14 cellular contexts compared by ENCODE assay signal in the genomic region with DNA sequence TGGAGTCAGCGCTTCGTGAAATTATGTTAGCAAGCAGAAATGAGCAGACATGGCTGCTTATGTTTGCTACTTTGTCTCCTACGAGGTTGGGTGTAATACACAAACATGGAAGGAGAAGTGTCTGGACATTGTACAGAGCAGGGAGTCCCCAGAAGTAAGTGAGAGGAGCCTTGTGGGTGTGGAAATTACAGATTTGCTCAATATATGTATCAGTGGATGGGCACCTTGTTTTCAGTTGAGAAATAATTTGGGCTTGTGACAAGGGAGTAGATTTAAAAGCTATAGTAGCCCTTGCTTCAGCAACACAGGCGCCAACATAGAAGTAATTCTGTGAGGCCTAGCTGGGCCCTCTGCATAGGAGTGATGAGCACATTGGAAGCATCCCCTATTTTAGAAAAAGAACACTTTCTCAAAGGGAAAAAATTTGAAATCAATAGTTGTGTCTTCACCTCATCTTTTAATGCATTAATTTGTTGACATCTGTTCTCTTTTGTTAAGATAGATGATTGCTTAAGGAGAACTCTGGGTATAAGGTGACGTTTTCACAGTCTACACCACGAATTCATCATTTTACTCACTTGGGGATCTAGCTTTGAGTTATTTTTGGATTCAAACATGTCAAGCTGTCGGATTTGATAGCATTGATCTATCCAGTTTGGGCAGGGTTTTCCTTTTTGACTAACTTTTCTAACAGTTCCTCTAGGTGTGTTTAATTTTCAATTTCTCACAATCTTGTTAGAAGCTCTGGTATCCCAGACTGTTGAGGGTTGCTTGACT. TPM values are rescaled to one million over a fixed set of nuclear protein-coding genes. Genes with fewer than 3 reads are reported as not detected.
DNase-seq lines count a peak whose midpoint lies in the region; ATAC-seq, FAIRE-seq and TF ChIP-seq lines count a peak whose summit lies in the region.
"Had no signal": no experiment of that assay in that cellular context is flagged by ENCODE, and none has a peak within 500 bp of the region (broad histone marks: within the 10 kb centered on the region; RNA-seq: fewer than 3 reads in every experiment).

No MANE protein-coding gene starts in this region.

- peaks cover 6% of the 10 kb centered on the region for H3K9me3 Mint-ChIP-seq in activated T-cell treated with anti-CD3 and anti-CD28 coated beads, Interleukin-2, amount 50 U/mL, for 24 hours
- H3K9me3 Mint-ChIP-seq in CD4-positive, CD25-positive, alpha-beta regulatory T cell: peaks cover 0 to 2% (median 0%) of the 10 kb centered on the region in 7 donors
- no peaks in the 10 kb centered on the region for H3K9me3 Mint-ChIP-seq in activated naive CD4-positive, alpha-beta T cell treated with anti-CD3 and anti-CD28 coated beads, Interleukin-2, amount 50 U/mL, for 72 hours
- peaks cover 0 to 5% (median 0%) of the 10 kb centered on the region in 11 donors for H3K9me3 Mint-ChIP-seq in naive thymus-derived CD4-positive, alpha-beta T cell
- H3K9me3 Mint-ChIP-seq: GM23338 had no signal

- FAIRE-seq in GM12891 (lab: Jason Lieb, UNC): no peak
- FAIRE-seq: A204.1, RCC 7860 had no signal

- H3K27ac ChIP-seq in CD4-positive, CD25-positive, alpha-beta regulatory T cell (ENCODE audit: insufficient read depth, low read length, poor library complexity, severe bottlenecking): no peak overlapping the region
- H3K27ac ChIP-seq in naive thymus-derived CD4-positive, alpha-beta T cell (ENCODE audit: low read depth, low read length): no peak overlapping the region

- H3K36me3 ChIP-seq in CD4-positive, CD25-positive, alpha-beta regulatory T cell (ENCODE audit: control insufficient read depth, insufficient read depth, low read length): peaks cover 25% of the 10 kb centered on the region
- peaks cover 4 to 24% (median 17%) of the 10 kb centered on the region in 3 experiments for H3K36me3 ChIP-seq in naive thymus-derived CD4-positive, alpha-beta T cell (ENCODE audit: control insufficient read depth in 2 of 3, insufficient read depth in 3 of 3, low read length in 3 of 3)

- peak overlapping the region; percentile 76 for H3K27ac Mint-ChIP-seq in activated T-cell treated with anti-CD3 and anti-CD28 coated beads, Interleukin-2, amount 50 U/mL, for 24 hours
- H3K27ac Mint-ChIP-seq in CD4-positive, CD25-positive, alpha-beta regulatory T cell: peak overlapping the region; percentile 45 to 60 (median 45)
- H3K27ac Mint-ChIP-seq in activated naive CD4-positive, alpha-beta T cell treated with anti-CD3 and anti-CD28 coated beads, Interleukin-2, amount 50 U/mL, for 72 hours: peak overlapping the region; percentile 12 to 25
- H3K27ac Mint-ChIP-seq in naive thymus-derived CD4-positive, alpha-beta T cell: peak overlapping the region in 8 of 9 donors; percentile 6 to 82 (median 26)
- H3K27ac Mint-ChIP-seq: GM23338 had no signal

- H3K4me3 Mint-ChIP-seq in activated T-cell treated with anti-CD3 and anti-CD28 coated beads, Interleukin-2, amount 50 U/mL, for 24 hours: no peak overlapping the region
- H3K4me3 Mint-ChIP-seq in CD4-positive, CD25-positive, alpha-beta regulatory T cell: peak overlapping the region in 1 of 4 donors; percentile 11
- no peak overlapping the region for H3K4me3 Mint-ChIP-seq in naive thymus-derived CD4-positive, alpha-beta T cell
- H3K4me3 Mint-ChIP-seq: GM23338 had no signal

- ATAC-seq in CD4-positive, CD25-positive, alpha-beta regulatory T cell (ENCODE audit: low read depth in 2 of 2): no peak
- ATAC-seq in activated naive CD4-positive, alpha-beta T cell treated with anti-CD3 and anti-CD28 coated beads, Interleukin-2, amount 50 U/mL, for 72 hours: peak; percentile 66 to 71
- ATAC-seq in naive thymus-derived CD4-positive, alpha-beta T cell: peak; percentile 22
- ATAC-seq: GM23338 had no signal

- CTCF ChIA-PET in naive thymus-derived CD4-positive, alpha-beta T cell (lab: Charles Lee): no interaction called here
- CTCF ChIA-PET in GM10248 (lab: Yijun Ruan, JAX): interaction anchor here (0.8 to 1.6 kb wide), 2 partner anchors 10 to 15 kb away, joined by 3 to 4 read pairs; no protein-coding TSS in a partner anchor

- H3K9me3 ChIP-seq in CD4-positive, CD25-positive, alpha-beta regulatory T cell (ENCODE audit: control insufficient read depth in 2 of 2, low read length in 2 of 2): no peaks in the 10 kb centered on the region
- H3K9me3 ChIP-seq in naive thymus-derived CD4-positive, alpha-beta T cell (ENCODE audit: control insufficient read depth in 2 of 3, low read length in 3 of 3): no peaks in the 10 kb centered on the region

- H3K27me3 Mint-ChIP-seq in activated T-cell treated with anti-CD3 and anti-CD28 coated beads, Interleukin-2, amount 50 U/mL, for 24 hours: no peaks in the 10 kb centered on the region
- H3K27me3 Mint-ChIP-seq in CD4-positive, CD25-positive, alpha-beta regulatory T cell: no peaks in the 10 kb centered on the region
- H3K27me3 Mint-ChIP-seq in naive thymus-derived CD4-positive, alpha-beta T cell: no peaks in the 10 kb centered on the region

- no peak for TF ChIP-seq CTCF in GM10248 (IDR thresholded peaks at IDR 0.05; ENCODE audit: control extremely low read depth, extremely low read depth, low read depth, missing control alignments)

- H3K36me3 Mint-ChIP-seq in activated T-cell treated with anti-CD3 and anti-CD28 coated beads, Interleukin-2, amount 50 U/mL, for 24 hours (ENCODE audit: low read depth): peaks cover 57% of the 10 kb centered on the region
- peaks cover 36% of the 10 kb centered on the region for H3K36me3 Mint-ChIP-seq in CD4-positive, CD25-positive, alpha-beta regulatory T cell
- peaks cover 12 to 52% of the 10 kb centered on the region in 2 donors for H3K36me3 Mint-ChIP-seq in activated naive CD4-positive, alpha-beta T cell treated with anti-CD3 and anti-CD28 coated beads, Interleukin-2, amount 50 U/mL, for 72 hours
- H3K36me3 Mint-ChIP-seq in naive thymus-derived CD4-positive, alpha-beta T cell: peaks cover 4 to 63% (median 38%) of the 10 kb centered on the region in 5 donors

- intact Hi-C loops in naive thymus-derived CD4-positive, alpha-beta T cell (cut with micrococcal nuclease): no loop called here

- no peaks in the 10 kb centered on the region for H3K27me3 ChIP-seq in CD4-positive, CD25-positive, alpha-beta regulatory T cell (ENCODE audit: control insufficient read depth, insufficient read depth, low read length)
- H3K27me3 ChIP-seq in naive thymus-derived CD4-positive, alpha-beta T cell (ENCODE audit: control insufficient read depth in 2 of 2, insufficient read depth in 2 of 2, low read length in 2 of 2): no peaks in the 10 kb centered on the region

- peaks cover 71% of the 10 kb centered on the region for H3K4me1 Mint-ChIP-seq in activated T-cell treated with anti-CD3 and anti-CD28 coated beads, Interleukin-2, amount 50 U/mL, for 24 hours (ENCODE audit: low read depth)
- peaks cover 25 to 51% (median 37%) of the 10 kb centered on the region in 4 donors for H3K4me1 Mint-ChIP-seq in CD4-positive, CD25-positive, alpha-beta regulatory T cell
- peaks cover 10 to 77% (median 58%) of the 10 kb centered on the region in 7 donors for H3K4me1 Mint-ChIP-seq in naive thymus-derived CD4-positive, alpha-beta T cell

- no peak overlapping the region for H3K4me3 ChIP-seq in CD4-positive, CD25-positive, alpha-beta regulatory T cell (ENCODE audit: low read depth, low read length)
- H3K4me3 ChIP-seq in naive thymus-derived CD4-positive, alpha-beta T cell (ENCODE audit: low read length): no peak overlapping the region
- H3K4me3 ChIP-seq: GM23338 had no signal

- TF ChIP-seq POLR2A in GM12891 (IDR thresholded peaks at IDR 0.05; ENCODE audit: low read depth, low read length): no peak

- H3K4me1 ChIP-seq in CD4-positive, CD25-positive, alpha-beta regulatory T cell (ENCODE audit: control insufficient read depth, insufficient read depth, low read length, poor library complexity, severe bottlenecking): peaks cover 10% of the 10 kb centered on the region
- peaks cover 0 to 14% of the 10 kb centered on the region in 2 donors for H3K4me1 ChIP-seq in naive thymus-derived CD4-positive, alpha-beta T cell (ENCODE audit: control insufficient read depth in 2 of 2, insufficient read depth in 2 of 2, low read length in 2 of 2)

- POLR2A ChIA-PET in naive thymus-derived CD4-positive, alpha-beta T cell (lab: Charles Lee): interaction anchor here (0.7 to 1.2 kb wide), 3 partner anchors 15 to 46 kb away, joined by 3 to 4 read pairs (median 3); no protein-coding TSS in a partner anchor
- POLR2A ChIA-PET in GM10248 (lab: Yijun Ruan, JAX): no interaction called here

- DNase-seq in activated T-cell treated with anti-CD3 and anti-CD28 coated beads, Interleukin-2, amount 50 U/mL, for 24 hours: no peak
- DNase-seq in activated T-cell treated with anti-CD3 and anti-CD28 coated beads, Interleukin-2, amount 50 U/mL, for 48 hours: no peak
- DNase-seq in CD4-positive, CD25-positive, alpha-beta regulatory T cell: no peak
- DNase-seq in activated naive CD4-positive, alpha-beta T cell treated with anti-CD3 and anti-CD28 coated beads, Interleukin-2, amount 50 U/mL, for 72 hours (ENCODE audit: low spot score in 2 of 2): no peak
- DNase-seq in naive thymus-derived CD4-positive, alpha-beta T cell: no peak
- DNase-seq in GM10248 (ENCODE audit: extremely low spot score) (no peak), GM12891 (ENCODE audit: insufficient read length, low spot score) (no peak), HUDEP-2 (lab: John Stamatoyannopoulos, UW; ENCODE audit: unreplicated experiment in 76 of 76) (no peak)
- DNase-seq: NCI-H1417, NCI-H2029, NCI-H510A treated with DMSO at 0.1 percent for 48 hours had no signal

TF ChIP-seq in GM12891, 5 proteins besides CTCF, POLR2A, EP300 and RAD21:
- TF ChIP-seq TAF1 (IDR thresholded peaks at IDR 0.05; ENCODE audit: low read depth, low read length): no peak
- TF ChIP-seq SPI1 (IDR thresholded peaks at IDR 0.05; ENCODE audit: low read depth, low read length): no peak
- no peak for TF ChIP-seq POLR2AphosphoS5 (IDR thresholded peaks at IDR 0.05; ENCODE audit: low read depth, low read length)
- no peak for TF ChIP-seq PAX5 (IDR thresholded peaks at IDR 0.05; ENCODE audit: insufficient read depth, low read length, severe bottlenecking)
- no peak for TF ChIP-seq POU2F2 (IDR thresholded peaks at IDR 0.05; ENCODE audit: low read depth, low read length)

RNA-seq across cellular contexts. Expression of a gene that starts 49.4 kb away (rescaled TPM):
- 165 TPM for total RNA-seq in CD4-positive, CD25-positive, alpha-beta regulatory T cell
- polyA plus RNA-seq in CD4-positive, CD25-positive, alpha-beta regulatory T cell: 1 to 10 TPM; 5.2 to 7.9 (median 6.3) TPM
- 10 to 100 TPM; 59.6 to 83.3 TPM for total RNA-seq in activated naive CD4-positive, alpha-beta T cell treated with anti-CD3 and anti-CD28 coated beads, Interleukin-2, amount 50 U/mL, for 72 hours
- total RNA-seq in naive thymus-derived CD4-positive, alpha-beta T cell: 100 to 1,000 TPM in 3 of 5 experiments, 10 to 100 TPM in 2; 54.1 to 145 (median 130) TPM
- polyA plus RNA-seq in naive thymus-derived CD4-positive, alpha-beta T cell: 1 to 10 TPM; 5.5 to 6.3 TPM
- 0.86 TPM for polyA plus RNA-seq in GM12891 (2012; ENCODE audit: low read depth, missing spikeins)

Comparison
In these comparisons a context has a peak if more than half of its experiments do, and no peak if none do; other contexts are left out.
1. H3K27ac Mint-ChIP-seq: peak in every context shown above with its lines; median percentile 76 in activated T-cell treated with anti-CD3 and anti-CD28 coated beads, Interleukin-2, amount 50 U/mL, for 24 hours; 45 in CD4-positive, CD25-positive, alpha-beta regulatory T cell; 26 in naive thymus-derived CD4-positive, alpha-beta T cell; 18 in activated naive CD4-positive, alpha-beta T cell treated with anti-CD3 and anti-CD28 coated beads, Interleukin-2, amount 50 U/mL, for 72 hours.
2. ATAC-seq: peak in activated naive CD4-positive, alpha-beta T cell treated with anti-CD3 and anti-CD28 coated beads, Interleukin-2, amount 50 U/mL, for 72 hours (2 of 2) and naive thymus-derived CD4-positive, alpha-beta T cell (single experiment); none in CD4-positive, CD25-positive, alpha-beta regulatory T cell (0 of 2).